ENCODE assay signal across 19 cellular contexts in the genomic region with DNA sequence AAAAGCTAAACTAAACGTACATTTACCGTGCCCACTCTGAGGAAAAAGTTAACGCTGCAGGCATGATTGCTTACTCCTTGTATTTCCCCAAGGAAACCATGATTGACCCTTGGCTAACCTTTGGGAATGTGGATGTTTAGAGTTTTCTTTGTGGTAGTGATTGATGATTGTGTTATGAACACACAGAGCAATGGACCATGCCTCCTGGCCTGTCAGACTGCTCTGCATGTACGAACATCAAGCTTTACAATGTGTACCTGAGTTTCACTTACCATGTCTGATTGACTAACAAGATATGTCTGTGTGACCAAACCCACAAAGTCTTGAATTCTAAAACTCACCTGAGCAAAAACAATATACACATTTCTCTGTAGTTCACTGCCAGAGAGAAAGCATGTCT. TPM values are rescaled to one million over a fixed set of nuclear protein-coding genes. Genes with fewer than 3 reads are reported as not detected.
A peak's percentile ranks its signal among the peaks of the same experiment; 100 is the strongest.
DNase-seq lines count a peak whose midpoint lies in the region; ATAC-seq, FAIRE-seq and TF ChIP-seq lines count a peak whose summit lies in the region.
"Had no signal": no experiment of that assay in that cellular context is flagged by ENCODE, and none has a peak within 500 bp of the region (broad histone marks: within the 10 kb centered on the region; RNA-seq: fewer than 3 reads in every experiment).

No MANE protein-coding gene starts in this region.

- intact Hi-C loops in left colon (cut with DNase I, micrococcal nuclease): no loop called here

- FAIRE-seq in keratinocyte (lab: Jason Lieb, UNC): peak; percentile 20

- H3K9ac ChIP-seq in keratinocyte (ENCODE audit: control insufficient read depth, extremely low read depth, insufficient read depth, low read length): no peak overlapping the region
- H3K9ac ChIP-seq: SK-N-SH had no signal

- H3K79me2 ChIP-seq in keratinocyte (ENCODE audit: control insufficient read depth, insufficient read depth, low read length): peaks cover 10% of the 10 kb centered on the region

- no peaks in the 10 kb centered on the region for H3K9me1 ChIP-seq in keratinocyte (ENCODE audit: control insufficient read depth, extremely low read depth, insufficient read depth, low read length)

- peak overlapping the region; percentile 6 for H3K27ac ChIP-seq in keratinocyte (ENCODE audit: control insufficient read depth, insufficient read depth, low read length)
- H3K27ac ChIP-seq: cardiac muscle cell, right lobe of liver, upper lobe of right lung had no signal

- dilution Hi-C loops in keratinocyte (cut with MboI; ENCODE audit: extremely low pct_ligation_motif_present, low sequenced_read_pairs): no loop called here

- peaks cover 3% of the 10 kb centered on the region for H3K9me3 Mint-ChIP-seq in stimulated activated naive CD8-positive, alpha-beta T cell treated with anti-CD3 and anti-CD28 coated beads, Interleukin-15, Interleukin-2, amounts not matched to agents 100 ng/mL and 50 ng/mL, for 24 hours
- peaks cover 0 to 3% of the 10 kb centered on the region in 2 donors for H3K9me3 Mint-ChIP-seq in stimulated activated naive CD8-positive, alpha-beta T cell treated with anti-CD3 and anti-CD28 coated beads, Interleukin-15, amount 100 ng/mL, for 72 hours
- H3K9me3 Mint-ChIP-seq: dendritic cell treated with granulocyte-macrophage colony-stimulating factor and Interleukin-4, amounts not matched to agents 40 ng/mL and 50 ng/mL, for 4 days; naive thymus-derived CD8-positive, alpha-beta T cell had no signal

- no peaks in the 10 kb centered on the region for H3K4me1 ChIP-seq in keratinocyte (ENCODE audit: control insufficient read depth, extremely low read depth, insufficient read depth, low read length)
- H3K4me1 ChIP-seq: right lobe of liver, upper lobe of right lung had no signal

- no peak overlapping the region for H3K4me3 ChIP-seq in keratinocyte (ENCODE audit: control insufficient read depth in 2 of 3, extremely low read depth in 1 of 3, insufficient read depth in 2 of 3, low read depth in 1 of 3, low read length in 3 of 3)
- H3K4me3 ChIP-seq: cardiac muscle cell, right lobe of liver, upper lobe of right lung had no signal

- no peak overlapping the region for H3K4me2 ChIP-seq in keratinocyte (ENCODE audit: control insufficient read depth, extremely low read depth, insufficient read depth, low read depth, low read length)
- H3K4me2 ChIP-seq: SK-N-SH had no signal

- H3K27ac Mint-ChIP-seq in stimulated activated naive CD8-positive, alpha-beta T cell treated with anti-CD3 and anti-CD28 coated beads, Interleukin-15, Interleukin-2, amounts not matched to agents 100 ng/mL and 50 ng/mL, for 24 hours: peak overlapping the region; percentile 84
- no peak overlapping the region for H3K27ac Mint-ChIP-seq in stimulated activated naive CD8-positive, alpha-beta T cell treated with anti-CD3 and anti-CD28 coated beads, Interleukin-15, amount 100 ng/mL, for 72 hours
- H3K27ac Mint-ChIP-seq in T-helper 17 cell: peak overlapping the region; percentile 49
- H3K27ac Mint-ChIP-seq: dendritic cell treated with granulocyte-macrophage colony-stimulating factor and Interleukin-4, amounts not matched to agents 40 ng/mL and 50 ng/mL, for 4 days had no signal

- peaks cover 41% of the 10 kb centered on the region for H3K4me1 Mint-ChIP-seq in stimulated activated naive CD8-positive, alpha-beta T cell treated with anti-CD3 and anti-CD28 coated beads, Interleukin-15, Interleukin-2, amounts not matched to agents 100 ng/mL and 50 ng/mL, for 24 hours (ENCODE audit: low read depth)
- peaks cover 36% of the 10 kb centered on the region for H3K4me1 Mint-ChIP-seq in stimulated activated naive CD8-positive, alpha-beta T cell treated with anti-CD3 and anti-CD28 coated beads, Interleukin-15, amount 100 ng/mL, for 72 hours
- H3K4me1 Mint-ChIP-seq in T-helper 17 cell: peaks cover 27% of the 10 kb centered on the region

- TF ChIP-seq CTCF in keratinocyte (optimal IDR thresholded peaks at IDR 0.05 in 1 of 3, IDR thresholded peaks at IDR 0.05 in 1 of 3, conservative IDR thresholded peaks at IDR 0.05 in 1 of 3; ENCODE audit: extremely low read depth in 1 of 3, insufficient read depth in 2 of 3, low read length in 3 of 3): no peak

- no peak for DNase-seq in stimulated activated naive CD8-positive, alpha-beta T cell treated with anti-CD3 and anti-CD28 coated beads, Interleukin-15, amount 100 ng/mL, for 72 hours
- no peak for DNase-seq in T-helper 17 cell
- DNase-seq in keratinocyte (ENCODE audit: low read depth, low spot score): no peak
- DNase-seq in C1 segment of cervical spinal cord (lab: John Stamatoyannopoulos, UW): no peak
- no peak for DNase-seq in left colon
- no peak for DNase-seq in NCI-H524 (lab: John Stamatoyannopoulos, UW)
- DNase-seq: left cardiac atrium; mesenchymal stem cell; MV-4-11; naive thymus-derived CD8-positive, alpha-beta T cell; NCI-H1694; NCI-H748 treated with DMSO at 0.1 percent for 48 hours; right lobe of liver; SK-N-SH; upper lobe of right lung had no signal

- H3K36me3 ChIP-seq in keratinocyte (ENCODE audit: control insufficient read depth in 2 of 2, extremely low read depth in 1 of 2, insufficient read depth in 2 of 2, low read length in 2 of 2): peaks cover 0 to 8% of the 10 kb centered on the region in 2 experiments
- H3K36me3 ChIP-seq: cardiac muscle cell had no signal

- H2AFZ ChIP-seq in keratinocyte (ENCODE audit: control insufficient read depth, low read length): no peak overlapping the region

- no peaks in the 10 kb centered on the region for H4K20me1 ChIP-seq in keratinocyte (ENCODE audit: control insufficient read depth, extremely low read depth, insufficient read depth, low read length)

- peaks cover 85% of the 10 kb centered on the region for H3K36me3 Mint-ChIP-seq in stimulated activated naive CD8-positive, alpha-beta T cell treated with anti-CD3 and anti-CD28 coated beads, Interleukin-15, Interleukin-2, amounts not matched to agents 100 ng/mL and 50 ng/mL, for 24 hours (ENCODE audit: low read depth)
- H3K36me3 Mint-ChIP-seq in T-helper 17 cell (ENCODE audit: low read depth): peaks cover 22% of the 10 kb centered on the region

- ATAC-seq in stimulated activated naive CD8-positive, alpha-beta T cell treated with anti-CD3 and anti-CD28 coated beads, Interleukin-15, amount 100 ng/mL, for 72 hours: no peak
- ATAC-seq in T-helper 17 cell (no peak), left colon (no peak)
- ATAC-seq: left cardiac atrium; naive thymus-derived CD8-positive, alpha-beta T cell; right lobe of liver; upper lobe of right lung had no signal

- H3K4me3 Mint-ChIP-seq in stimulated activated naive CD8-positive, alpha-beta T cell treated with anti-CD3 and anti-CD28 coated beads, Interleukin-15, Interleukin-2, amounts not matched to agents 100 ng/mL and 50 ng/mL, for 24 hours: no peak overlapping the region
- H3K4me3 Mint-ChIP-seq in stimulated activated naive CD8-positive, alpha-beta T cell treated with anti-CD3 and anti-CD28 coated beads, Interleukin-15, amount 100 ng/mL, for 72 hours: no peak overlapping the region
- no peak overlapping the region for H3K4me3 Mint-ChIP-seq in T-helper 17 cell
- H3K4me3 Mint-ChIP-seq: CD14-positive monocyte; dendritic cell treated with granulocyte-macrophage colony-stimulating factor and Interleukin-4, amounts not matched to agents 40 ng/mL and 50 ng/mL, for 4 days; naive thymus-derived CD8-positive, alpha-beta T cell had no signal

- H3K9me3 ChIP-seq in T-helper 17 cell (ENCODE audit: control insufficient read depth, low read length, poor library complexity, severe bottlenecking) (no peaks in the 10 kb centered on the region), keratinocyte (ENCODE audit: control insufficient read depth, low read depth, low read length) (no peaks in the 10 kb centered on the region)
- H3K9me3 ChIP-seq: right lobe of liver, SK-N-SH had no signal

- H3K27me3 Mint-ChIP-seq in stimulated activated naive CD8-positive, alpha-beta T cell treated with anti-CD3 and anti-CD28 coated beads, Interleukin-15, Interleukin-2, amounts not matched to agents 100 ng/mL and 50 ng/mL, for 24 hours: no peaks in the 10 kb centered on the region
- H3K27me3 Mint-ChIP-seq in stimulated activated naive CD8-positive, alpha-beta T cell treated with anti-CD3 and anti-CD28 coated beads, Interleukin-15, amount 100 ng/mL, for 72 hours: no peaks in the 10 kb centered on the region
- no peaks in the 10 kb centered on the region for H3K27me3 Mint-ChIP-seq in T-helper 17 cell
- H3K27me3 Mint-ChIP-seq: dendritic cell treated with granulocyte-macrophage colony-stimulating factor and Interleukin-4, amounts not matched to agents 40 ng/mL and 50 ng/mL, for 4 days; naive thymus-derived CD8-positive, alpha-beta T cell had no signal

- H3K27me3 ChIP-seq in keratinocyte (ENCODE audit: control insufficient read depth, extremely low read depth, insufficient read depth, low read length): no peaks in the 10 kb centered on the region
- H3K27me3 ChIP-seq: cardiac muscle cell, right lobe of liver, upper lobe of right lung had no signal

RNA-seq across cellular contexts. Expression of gene MYCBP2, which starts 35.1 kb away (rescaled TPM):
- total RNA-seq in T-helper 17 cell (100 to 1,000 TPM; 146 to 160 TPM), left colon (10 to 100 TPM; 40.8 to 42.2 TPM)
- polyA plus RNA-seq in keratinocyte: 31.3 to 43.8 TPM (median 34.8 TPM) in 3 replicates
- 46.7 TPM for polyA plus RNA-seq in keratinocyte (2011; ENCODE audit: low read depth)
- polyA plus RNA-seq in keratinocyte (2011; cell fraction: cytosol; rRNA removed): 22.6 and 30.3 TPM in 2 replicates
- 87.7 and 116 TPM in 2 replicates for polyA plus RNA-seq in keratinocyte (2011; cell fraction: nucleus; rRNA removed)
- polyA plus RNA-seq in keratinocyte (2012; ENCODE audit: low replicate concordance): 37.3 and 39.7 TPM in 2 replicates
- polyA minus RNA-seq in keratinocyte: 45.7 to 129 TPM (median 73.1 TPM) in 3 replicates
- 32.6 TPM for polyA minus RNA-seq in keratinocyte (2011; cell fraction: cytosol; rRNA and poly(A)+ RNA removed)
- 144 and 260 TPM in 2 replicates for polyA minus RNA-seq in keratinocyte (2011; cell fraction: nucleus; rRNA and poly(A)+ RNA removed)

Comparison
In these comparisons a context has a peak if more than half of its experiments do, and no peak if none do; other contexts are left out.
1. H3K27ac Mint-ChIP-seq: peak in stimulated activated naive CD8-positive, alpha-beta T cell treated with anti-CD3 and anti-CD28 coated beads, Interleukin-15, Interleukin-2, amounts not matched to agents 100 ng/mL and 50 ng/mL, for 24 hours (single experiment) and T-helper 17 cell (single experiment); none in stimulated activated naive CD8-positive, alpha-beta T cell treated with anti-CD3 and anti-CD28 coated beads, Interleukin-15, amount 100 ng/mL, for 72 hours (0 of 2).